ENCODE assay signal across 18 cellular contexts in the genomic region with DNA sequence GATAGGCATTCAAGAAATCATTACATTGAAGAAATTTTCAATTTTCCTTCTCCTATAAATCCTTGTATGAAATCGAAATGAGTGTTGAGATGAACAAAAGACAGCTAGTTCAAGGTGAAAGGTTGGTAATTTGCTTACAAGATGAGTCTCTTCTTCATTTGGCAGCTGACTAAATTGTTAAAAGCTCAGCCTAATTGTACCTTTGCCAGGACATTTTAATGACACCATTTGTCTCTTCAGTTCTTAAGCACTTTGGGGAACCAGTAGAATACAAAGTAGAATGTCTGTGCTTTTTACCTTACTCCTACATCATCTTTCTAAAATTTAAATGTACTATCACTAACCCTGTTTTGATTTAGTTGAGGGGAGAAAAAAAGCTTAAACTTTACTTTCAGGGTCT. TPM values are rescaled to one million over a fixed set of nuclear protein-coding genes. Genes with fewer than 3 reads are reported as not detected.
A peak's percentile ranks its signal among the peaks of the same experiment; 100 is the strongest.
DNase-seq lines count a peak whose midpoint lies in the region; ATAC-seq, FAIRE-seq and TF ChIP-seq lines count a peak whose summit lies in the region.
"Had no signal": no experiment of that assay in that cellular context is flagged by ENCODE, and none has a peak within 500 bp of the region (broad histone marks: within the 10 kb centered on the region; RNA-seq: fewer than 3 reads in every experiment).

No MANE protein-coding gene starts in this region.

- POLR2A ChIA-PET in naive thymus-derived CD8-positive, alpha-beta T cell (lab: Charles Lee), result no interaction called here

- H3K4me3 ChIP-seq in GM23248 (no peak overlapping the region), WERI-Rb-1 (ENCODE audit: low read depth, low read length) (no peak overlapping the region), dorsolateral prefrontal cortex (no peak overlapping the region), smooth muscle cell (no peak overlapping the region), pancreas (no peak overlapping the region)
- H3K4me3 ChIP-seq: coronary artery, MG63 had no signal

- H3K79me2 ChIP-seq in GM23248 (ENCODE audit: insufficient read depth) (peaks cover 27% of the 10 kb centered on the region), smooth muscle cell (ENCODE audit: low read depth) (no peaks in the 10 kb centered on the region)

- H3K27ac ChIP-seq in GM23248 (peak overlapping the region; percentile 34), WERI-Rb-1 (peak overlapping the region; percentile 69), dorsolateral prefrontal cortex (peak overlapping the region in 56 of 59 donors; percentile 14 to 91 (median 76)), smooth muscle cell (ENCODE audit: low read depth) (peak overlapping the region; percentile 9), pancreas (no peak overlapping the region)
- H3K27ac ChIP-seq: coronary artery had no signal

- FAIRE-seq in pancreas (lab: Jason Lieb, UNC), result no peak

- H3F3A ChIP-seq in GM23248 (ENCODE audit: insufficient read depth), result peaks cover 59% of the 10 kb centered on the region
- H3F3A ChIP-seq in smooth muscle cell (ENCODE audit: low read depth), result no peaks in the 10 kb centered on the region

- peak overlapping the region in 3 of 10 donors; percentile 25 to 44 (median 31) for H3K27ac Mint-ChIP-seq in naive thymus-derived CD8-positive, alpha-beta T cell
- H3K27ac Mint-ChIP-seq: activated naive CD8-positive, alpha-beta T cell; CD8-positive, alpha-beta T cell; naive B cell had no signal

- H3K9me2 ChIP-seq in GM23248 (ENCODE audit: insufficient read depth), result no peaks in the 10 kb centered on the region

- H3K36me3 ChIP-seq in GM23248 (ENCODE audit: low read depth), result peaks cover 94% of the 10 kb centered on the region
- no peaks in the 10 kb centered on the region for H3K36me3 ChIP-seq in WERI-Rb-1
- peaks cover 16% of the 10 kb centered on the region for H3K36me3 ChIP-seq in smooth muscle cell (ENCODE audit: low read depth)
- H3K36me3 ChIP-seq in pancreas, result peaks cover 0 to 50% (median 17%) of the 10 kb centered on the region in 3 donors

- no peak overlapping the region for H2AFZ ChIP-seq in GM23248
- no peak overlapping the region for H2AFZ ChIP-seq in smooth muscle cell (ENCODE audit: low read depth)

- in situ Hi-C loops in GM23248 (cut with MboI), result no loop called here

- intact Hi-C loops in dorsolateral prefrontal cortex (cut with DNase I), result no loop called here
- intact Hi-C loops in pancreas (cut with DNase I), result no loop called here

- 83 to 95% methylated on average over 1 of the region's 1 CpG for WGBS in GM23248 (ENCODE audit: low coverage in 1 of 2, low lambda C conversion rate in 2 of 2, missing lambda C conversion rate in 2 of 2), 2 experiments
- WGBS in smooth muscle cell (ENCODE audit: low lambda C conversion rate), result 90% methylated on average over 1 of the region's 1 CpG
- WGBS in pancreas, 2 donors, result 68 to 73% methylated on average over 1 of the region's 1 CpG

- DNase-seq in GM23248 (no peak), WERI-Rb-1 (no peak), dorsolateral prefrontal cortex (no peak), smooth muscle cell (lab: John Stamatoyannopoulos, UW; ENCODE audit: unreplicated experiment) (no peak), NOMO-1 (lab: John Stamatoyannopoulos, UW; ENCODE audit: unreplicated experiment in 2 of 2) (no peak), pancreas (no peak)
- DNase-seq in naive thymus-derived CD8-positive, alpha-beta T cell, result no peak
- DNase-seq: activated CD4-positive, alpha-beta T cell treated with anti-CD3 and anti-CD28 coated beads for 4 hours; CD8-positive, alpha-beta T cell; DMS79; mesendoderm; MG63; naive B cell; NCI-H1436 treated with DMSO at 0.1 percent for 48 hours; SIG-M5 had no signal

- H3K9ac ChIP-seq in GM23248, result no peak overlapping the region
- no peak overlapping the region for H3K9ac ChIP-seq in smooth muscle cell (ENCODE audit: low read depth)

- peaks cover 30% of the 10 kb centered on the region for H3K4me1 ChIP-seq in GM23248 (ENCODE audit: insufficient read depth)
- no peaks in the 10 kb centered on the region for H3K4me1 ChIP-seq in smooth muscle cell (ENCODE audit: low read depth)
- H3K4me1 ChIP-seq in pancreas, result peaks cover 0 to 9% (median 0%) of the 10 kb centered on the region in 3 donors

- TF ChIP-seq CTCF in WERI-Rb-1 (IDR thresholded peaks at IDR 0.05; ENCODE audit: low read depth, low read length), result no peak
- TF ChIP-seq CTCF in dorsolateral prefrontal cortex (IDR thresholded peaks at IDR 0.05 in 54 of 56, conservative IDR thresholded peaks at IDR 0.05 in 2 of 56; ENCODE audit: low read depth in 1 of 56, partially characterized antibody in 56 of 56), result no peak
- no peak for TF ChIP-seq CTCF in smooth muscle cell (IDR thresholded peaks at IDR 0.05; ENCODE audit: borderline replicate concordance, insufficient read depth, poor library complexity, severe bottlenecking)
- no peak for TF ChIP-seq CTCF in pancreas (IDR thresholded peaks at IDR 0.05)

- ATAC-seq in pancreas, result no peak
- no peak for ATAC-seq in naive thymus-derived CD8-positive, alpha-beta T cell
- ATAC-seq: CD8-positive, alpha-beta T cell; HCT116 had no signal

- H3K27me3 Mint-ChIP-seq in naive thymus-derived CD8-positive, alpha-beta T cell, result no peaks in the 10 kb centered on the region
- H3K27me3 Mint-ChIP-seq: activated naive CD8-positive, alpha-beta T cell; naive B cell had no signal

- H4K20me1 ChIP-seq in GM23248 (ENCODE audit: insufficient read depth), result no peaks in the 10 kb centered on the region
- H4K20me1 ChIP-seq in smooth muscle cell (ENCODE audit: low read depth), result no peaks in the 10 kb centered on the region

- peaks cover 12 to 87% (median 29%) of the 10 kb centered on the region in 3 donors for H3K36me3 Mint-ChIP-seq in naive thymus-derived CD8-positive, alpha-beta T cell

- H3K9me3 Mint-ChIP-seq in naive thymus-derived CD8-positive, alpha-beta T cell, result no peaks in the 10 kb centered on the region
- H3K9me3 Mint-ChIP-seq: CD8-positive, alpha-beta T cell; naive B cell had no signal

- H3K4me1 Mint-ChIP-seq in naive thymus-derived CD8-positive, alpha-beta T cell, result no peaks in the 10 kb centered on the region
- H3K4me1 Mint-ChIP-seq: naive B cell had no signal

- H3K4me3 Mint-ChIP-seq in naive thymus-derived CD8-positive, alpha-beta T cell, result no peak overlapping the region
- H3K4me3 Mint-ChIP-seq: activated naive CD8-positive, alpha-beta T cell; CD8-positive, alpha-beta T cell; naive B cell had no signal

- H3K9me3 ChIP-seq in GM23248 (ENCODE audit: low read depth), result no peaks in the 10 kb centered on the region
- H3K9me3 ChIP-seq in WERI-Rb-1 (ENCODE audit: severe bottlenecking), result no peaks in the 10 kb centered on the region
- H3K9me3 ChIP-seq in smooth muscle cell (replicated peaks; ENCODE audit: low read depth), result no peaks in the 10 kb centered on the region
- H3K9me3 ChIP-seq in pancreas, result no peaks in the 10 kb centered on the region
- H3K9me3 ChIP-seq: MG63 had no signal

- H3K27me3 ChIP-seq in GM23248 (replicated peaks; ENCODE audit: insufficient read depth) (no peaks in the 10 kb centered on the region), WERI-Rb-1 (ENCODE audit: insufficient read depth, low read depth, severe bottlenecking) (no peaks in the 10 kb centered on the region), dorsolateral prefrontal cortex (no peaks in the 10 kb centered on the region), smooth muscle cell (ENCODE audit: low read depth) (no peaks in the 10 kb centered on the region), pancreas (no peaks in the 10 kb centered on the region)
- H3K27me3 ChIP-seq: MG63 had no signal

- no peak overlapping the region for H3K4me2 ChIP-seq in GM23248 (ENCODE audit: unreplicated experiment)
- no peak overlapping the region for H3K4me2 ChIP-seq in smooth muscle cell

RNA-seq across cellular contexts. Expression of gene GRAMD2B, which starts 59.4 kb away (rescaled TPM):
- 88.5 and 90.4 TPM in 2 replicates for total RNA-seq in GM23248 (2014; rRNA removed; shearing (Covaris generic))
- polyA plus RNA-seq in GM23248 (2016; fragmentation: Nextera tagmentation; extraction: Ambion mirVana) (128 and 129 TPM in 2 replicates), smooth muscle cell (8.7 and 28.9 TPM in 2 replicates), pancreas (10 to 100 TPM in 1 of 2 donors, 1 to 10 TPM in 1; 4.4 to 11.8 TPM)
- total RNA-seq in dorsolateral prefrontal cortex (100 to 1,000 TPM in 33 of 120 experiments, 10 to 100 TPM in 87; 39.5 to 205 (median 86.4) TPM), smooth muscle cell (27.3 and 33.1 TPM in 2 replicates), pancreas (10 to 100 TPM in 1 of 6 donors, 1 to 10 TPM in 5; 4.5 to 10.3 (median 6.5) TPM)
- 1 to 10 TPM; 5.0 to 6.6 TPM for total RNA-seq in naive thymus-derived CD8-positive, alpha-beta T cell
- polyA plus RNA-seq in naive thymus-derived CD8-positive, alpha-beta T cell, result 1 to 10 TPM; 5.3 to 7.1 (median 6.0) TPM

Comparison
In these comparisons a context has a peak if more than half of its experiments do, and no peak if none do; other contexts are left out.
1. H3K27ac ChIP-seq: peak in GM23248 (single experiment), WERI-Rb-1 (single experiment), dorsolateral prefrontal cortex (56 of 59) and smooth muscle cell (single experiment); none in pancreas (0 of 4).